In genomic region chr10:32189400-32190084, GRCh38 we compare ENCODE assay signal across 10 cellular contexts.
DNase-seq lines count a peak whose midpoint lies in the region; ATAC-seq and TF ChIP-seq lines count a peak whose summit lies in the region.
"Had no signal": no experiment of that assay in that cellular context is flagged by ENCODE, and none has a peak within 500 bp of the region (broad histone marks: within the 10 kb centered on the region; RNA-seq: fewer than 3 reads in every experiment).

No MANE protein-coding gene starts in this region.

- no peaks in the 10 kb centered on the region for H3K36me3 Mint-ChIP-seq in endodermal cell (ENCODE audit: low read depth)
- H3K36me3 Mint-ChIP-seq in nephron progenitor cell (ENCODE audit: low read depth) = no peaks in the 10 kb centered on the region

- DNase-seq in DMS114 treated with DMSO at 0.1 percent for 48 hours (lab: John Stamatoyannopoulos, UW; ENCODE audit: unreplicated experiment) (peak; percentile 20), MV-4-11 (lab: John Stamatoyannopoulos, UW) (peak; percentile 88), endodermal cell (peak; percentile 63), nephron progenitor cell (no peak), UCSD-AML1 (lab: John Stamatoyannopoulos, UW; ENCODE audit: unreplicated experiment) (no peak), T-helper 9 cell (no peak)
- no peak for DNase-seq in stimulated activated naive CD8-positive, alpha-beta T cell treated with anti-CD3 and anti-CD28 coated beads, Interleukin-15, amount 100 ng/mL, for 72 hours
- no peak for DNase-seq in activated CD8-positive, alpha-beta memory T cell treated with anti-CD3 and anti-CD28 coated beads, Interleukin-2, amount 50 U/mL, for 48 hours
- DNase-seq: anterior cingulate cortex, NCI-H187 had no signal

- H3K36me3 ChIP-seq in endodermal cell (ENCODE audit: control insufficient read depth, insufficient read depth, low read length) = no peaks in the 10 kb centered on the region

- H3K9me3 Mint-ChIP-seq in endodermal cell (no peaks in the 10 kb centered on the region), nephron progenitor cell (no peaks in the 10 kb centered on the region)
- no peaks in the 10 kb centered on the region for H3K9me3 Mint-ChIP-seq in stimulated activated naive CD8-positive, alpha-beta T cell treated with anti-CD3 and anti-CD28 coated beads, Interleukin-15, amount 100 ng/mL, for 72 hours

- no peaks in the 10 kb centered on the region for H3K27me3 ChIP-seq in endodermal cell (ENCODE audit: control insufficient read depth, insufficient read depth, low read length, poor library complexity, severe bottlenecking)

- no peaks in the 10 kb centered on the region for H3K27me3 Mint-ChIP-seq in endodermal cell (ENCODE audit: insufficient read depth)
- no peaks in the 10 kb centered on the region for H3K27me3 Mint-ChIP-seq in nephron progenitor cell (ENCODE audit: low read depth, poor library complexity)
- H3K27me3 Mint-ChIP-seq in stimulated activated naive CD8-positive, alpha-beta T cell treated with anti-CD3 and anti-CD28 coated beads, Interleukin-15, amount 100 ng/mL, for 72 hours = no peaks in the 10 kb centered on the region

- WGBS in endodermal cell (ENCODE audit: insufficient coverage in 1 of 2, insufficient read length in 1 of 2), 2 experiments = 83 to 100% methylated on average over 2 to 5 of the region's 5 CpGs

- peak; percentile 28 for TF ChIP-seq CTCF in endodermal cell (conservative IDR thresholded peaks at IDR 0.05)
- peak; percentile 17 for TF ChIP-seq CTCF in nephron progenitor cell (IDR thresholded peaks at IDR 0.05)

- H3K27ac Mint-ChIP-seq in endodermal cell (no peak overlapping the region), nephron progenitor cell (no peak overlapping the region)
- no peak overlapping the region for H3K27ac Mint-ChIP-seq in stimulated activated naive CD8-positive, alpha-beta T cell treated with anti-CD3 and anti-CD28 coated beads, Interleukin-15, amount 100 ng/mL, for 72 hours

- no peak overlapping the region for H3K4me3 ChIP-seq in endodermal cell (ENCODE audit: low read length)

- H3K9me3 ChIP-seq in endodermal cell (ENCODE audit: control insufficient read depth, low read length) = no peaks in the 10 kb centered on the region

- H3K4me3 Mint-ChIP-seq in endodermal cell = no peak overlapping the region
- no peak overlapping the region for H3K4me3 Mint-ChIP-seq in nephron progenitor cell
- H3K4me3 Mint-ChIP-seq in stimulated activated naive CD8-positive, alpha-beta T cell treated with anti-CD3 and anti-CD28 coated beads, Interleukin-15, amount 100 ng/mL, for 72 hours = no peak overlapping the region

- no peak overlapping the region for H3K27ac ChIP-seq in endodermal cell (ENCODE audit: low read depth, low read length)

- no peak for ATAC-seq in stimulated activated naive CD8-positive, alpha-beta T cell treated with anti-CD3 and anti-CD28 coated beads, Interleukin-15, amount 100 ng/mL, for 72 hours

- no peak overlapping the region for H3K9ac ChIP-seq in endodermal cell (ENCODE audit: extremely low read depth, low read length, poor library complexity, severe bottlenecking)

- no peaks in the 10 kb centered on the region for H3K4me1 ChIP-seq in endodermal cell (ENCODE audit: control insufficient read depth, insufficient read depth, low read length)

- H3K4me1 Mint-ChIP-seq in endodermal cell = peaks cover 3% of the 10 kb centered on the region
- H3K4me1 Mint-ChIP-seq in nephron progenitor cell = no peaks in the 10 kb centered on the region
- H3K4me1 Mint-ChIP-seq in stimulated activated naive CD8-positive, alpha-beta T cell treated with anti-CD3 and anti-CD28 coated beads, Interleukin-15, amount 100 ng/mL, for 72 hours = peaks cover 4% of the 10 kb centered on the region

Comparison
In these comparisons a context has a peak if more than half of its experiments do, and no peak if none do; other contexts are left out.
1. DNase-seq: peak in DMS114 treated with DMSO at 0.1 percent for 48 hours (single experiment), MV-4-11 (single experiment) and endodermal cell (single experiment); none in nephron progenitor cell (single experiment), UCSD-AML1 (single experiment), stimulated activated naive CD8-positive, alpha-beta T cell treated with anti-CD3 and anti-CD28 coated beads, Interleukin-15, amount 100 ng/mL, for 72 hours (0 of 2), activated CD8-positive, alpha-beta memory T cell treated with anti-CD3 and anti-CD28 coated beads, Interleukin-2, amount 50 U/mL, for 48 hours (single experiment) and T-helper 9 cell (single experiment).